1 cellular context compared by ENCODE assay signal in genomic region chr19:2790194-2790556, GRCh38.
TF ChIP-seq lines count a peak whose summit lies in the region.

No MANE protein-coding gene starts in this region.

TF ChIP-seq in HepG2, 621 proteins besides CTCF, POLR2A, EP300 and RAD21:
- TF ChIP-seq TGIF2 (CRISPR knock-in tag; IDR thresholded peaks at IDR 0.05) (0 out of 2 replicates have a peak, but pooled peaks have one; percentile 27), NR2C2 (CRISPR knock-in tag; IDR thresholded peaks at IDR 0.05; ENCODE audit: borderline replicate concordance) (no peak), ZNF614 (CRISPR knock-in tag; IDR thresholded peaks at IDR 0.05; ENCODE audit: borderline replicate concordance) (0 out of 2 replicates have a peak, but pooled peaks have one; percentile 6), ZNF550 (CRISPR knock-in tag; IDR thresholded peaks at IDR 0.05; ENCODE audit: borderline replicate concordance) (0 out of 2 replicates have a peak, but pooled peaks have one; percentile 31), FLYWCH1 (CRISPR knock-in tag; IDR thresholded peaks at IDR 0.05) (no peak), ARNTL (CRISPR knock-in tag; IDR thresholded peaks at IDR 0.05) (no peak), ZNF670 (CRISPR knock-in tag; IDR thresholded peaks at IDR 0.05; ENCODE audit: borderline replicate concordance) (no peak), GLI4 (CRISPR knock-in tag; IDR thresholded peaks at IDR 0.05; ENCODE audit: borderline replicate concordance) (0 out of 2 replicates have a peak, but pooled peaks have one; percentile 13), ZNF547 (CRISPR knock-in tag; IDR thresholded peaks at IDR 0.05) (0 out of 2 replicates have a peak, but pooled peaks have one; percentile 3)
- TF ChIP-seq, protein P1, sequence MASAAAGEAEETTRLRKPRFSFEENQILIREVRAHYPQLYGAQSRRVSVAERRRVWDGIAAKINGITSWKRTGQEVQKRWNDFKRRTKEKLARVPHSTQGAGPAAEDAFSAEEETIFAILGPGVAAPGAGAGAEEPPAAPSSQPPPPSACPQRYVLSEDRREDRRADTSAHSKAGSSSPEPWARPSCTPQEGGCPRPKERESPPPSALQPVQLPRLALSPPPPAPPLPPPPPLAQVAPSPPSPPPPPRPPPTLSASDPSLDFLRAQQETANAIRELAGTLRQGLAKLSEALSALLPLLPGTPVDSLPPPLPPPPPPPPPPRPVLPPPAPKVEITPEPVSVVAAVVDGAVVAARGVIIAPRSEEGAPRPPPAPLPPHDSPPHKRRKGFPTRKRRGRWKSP (CRISPR knock-in tag; IDR thresholded peaks at IDR 0.05), result peak; percentile 4; the same call in 1 of the 2 replicates
- TF ChIP-seq, protein P2, sequence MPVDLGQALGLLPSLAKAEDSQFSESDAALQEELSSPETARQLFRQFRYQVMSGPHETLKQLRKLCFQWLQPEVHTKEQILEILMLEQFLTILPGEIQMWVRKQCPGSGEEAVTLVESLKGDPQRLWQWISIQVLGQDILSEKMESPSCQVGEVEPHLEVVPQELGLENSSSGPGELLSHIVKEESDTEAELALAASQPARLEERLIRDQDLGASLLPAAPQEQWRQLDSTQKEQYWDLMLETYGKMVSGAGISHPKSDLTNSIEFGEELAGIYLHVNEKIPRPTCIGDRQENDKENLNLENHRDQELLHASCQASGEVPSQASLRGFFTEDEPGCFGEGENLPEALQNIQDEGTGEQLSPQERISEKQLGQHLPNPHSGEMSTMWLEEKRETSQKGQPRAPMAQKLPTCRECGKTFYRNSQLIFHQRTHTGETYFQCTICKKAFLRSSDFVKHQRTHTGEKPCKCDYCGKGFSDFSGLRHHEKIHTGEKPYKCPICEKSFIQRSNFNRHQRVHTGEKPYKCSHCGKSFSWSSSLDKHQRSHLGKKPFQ (CRISPR knock-in tag; IDR thresholded peaks at IDR 0.05; ENCODE audit: insufficient replicate concordance), result peak; percentile 8
- TF ChIP-seq, protein P3, sequence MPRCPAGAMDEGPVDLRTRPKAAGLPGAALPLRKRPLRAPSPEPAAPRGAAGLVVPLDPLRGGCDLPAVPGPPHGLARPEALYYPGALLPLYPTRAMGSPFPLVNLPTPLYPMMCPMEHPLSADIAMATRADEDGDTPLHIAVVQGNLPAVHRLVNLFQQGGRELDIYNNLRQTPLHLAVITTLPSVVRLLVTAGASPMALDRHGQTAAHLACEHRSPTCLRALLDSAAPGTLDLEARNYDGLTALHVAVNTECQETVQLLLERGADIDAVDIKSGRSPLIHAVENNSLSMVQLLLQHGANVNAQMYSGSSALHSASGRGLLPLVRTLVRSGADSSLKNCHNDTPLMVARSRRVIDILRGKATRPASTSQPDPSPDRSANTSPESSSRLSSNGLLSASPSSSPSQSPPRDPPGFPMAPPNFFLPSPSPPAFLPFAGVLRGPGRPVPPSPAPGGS (CRISPR knock-in tag; IDR thresholded peaks at IDR 0.05), result no peak
- TF ChIP-seq, protein P4, sequence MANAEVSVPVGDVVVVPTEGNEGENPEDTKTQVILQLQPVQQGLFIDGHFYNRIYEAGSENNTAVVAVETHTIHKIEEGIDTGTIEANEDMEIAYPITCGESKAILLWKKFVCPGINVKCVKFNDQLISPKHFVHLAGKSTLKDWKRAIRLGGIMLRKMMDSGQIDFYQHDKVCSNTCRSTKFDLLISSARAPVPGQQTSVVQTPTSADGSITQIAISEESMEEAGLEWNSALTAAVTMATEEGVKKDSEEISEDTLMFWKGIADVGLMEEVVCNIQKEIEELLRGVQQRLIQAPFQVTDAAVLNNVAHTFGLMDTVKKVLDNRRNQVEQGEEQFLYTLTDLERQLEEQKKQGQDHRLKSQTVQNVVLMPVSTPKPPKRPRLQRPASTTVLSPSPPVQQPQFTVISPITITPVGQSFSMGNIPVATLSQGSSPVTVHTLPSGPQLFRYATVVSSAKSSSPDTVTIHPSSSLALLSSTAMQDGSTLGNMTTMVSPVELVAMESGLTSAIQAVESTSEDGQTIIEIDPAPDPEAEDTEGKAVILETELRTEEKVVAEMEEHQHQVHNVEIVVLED (CRISPR knock-in tag; IDR thresholded peaks at IDR 0.05; ENCODE audit: borderline replicate concordance), result 0 out of 2 replicates have a peak, but pooled peaks have one; percentile 5
TF ChIP-seq in HepG2: peak in this region for 8.
